In the genomic region with DNA sequence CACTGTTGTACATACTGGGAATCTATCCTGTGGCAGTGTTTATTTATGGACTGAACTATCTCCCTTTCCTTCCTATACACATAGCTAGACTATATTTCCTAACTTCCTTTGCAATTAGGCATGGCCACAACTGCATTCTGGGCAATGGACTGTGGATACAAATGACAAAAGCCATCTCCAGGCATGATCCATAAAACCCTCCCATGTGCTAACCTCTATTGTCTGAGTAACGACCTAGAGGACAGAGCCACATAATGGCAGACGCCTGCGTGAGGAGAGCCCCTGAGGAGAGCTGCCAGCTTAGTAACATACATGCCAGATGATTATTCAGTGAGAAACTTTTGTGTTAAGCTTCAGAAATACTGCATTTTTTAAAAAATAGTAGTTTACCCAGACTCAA, we compare ENCODE assay signal across 27 cellular contexts.
"Had no signal": no experiment of that assay in that cellular context is flagged by ENCODE, and none has a peak within 500 bp of the region (broad histone marks: within the 10 kb centered on the region; RNA-seq: fewer than 3 reads in every experiment).

No MANE protein-coding gene starts in this region.

- DNase-seq: activated CD4-positive, alpha-beta memory T cell treated with anti-CD3 and anti-CD28 coated beads, Interleukin-2, amount 10 ng/mL, durations not matched to agents 7 days and 5 days; activated CD4-positive, alpha-beta T cell treated with anti-CD3 and anti-CD28 coated beads for 36 hours; activated CD4-positive, alpha-beta T cell treated with anti-CD3 and anti-CD28 coated beads, Interleukin-2, amount 50 U/mL, for 1 hour; activated naive CD4-positive, alpha-beta T cell treated with anti-CD3 and anti-CD28 coated beads, Interleukin-2, amount 50 U/mL, for 16 hours; activated naive CD8-positive, alpha-beta T cell treated with anti-CD3 and anti-CD28 coated beads, Interleukin-2, amount 10 ng/mL, durations not matched to agents 7 days and 5 days; activated T-cell treated with anti-CD3 and anti-CD28 coated beads for 4 hours; activated T-cell treated with anti-CD3 and anti-CD28 coated beads, Interleukin-2, amount 50 U/mL, for 72 hours; adrenal gland; anterior cingulate cortex; body of pancreas; Karpas-422; MM.1S; NCI-H1105 treated with DMSO at 0.1 percent for 48 hours; NCI-H1436 treated with DMSO at 0.1 percent for 48 hours; NCI-H1930; NCI-H2107; NCI-H510A treated with DMSO at 0.1 percent for 48 hours; NCI-H774; NK-92 treated with Interleukin-12 subunit alpha and Interleukin-12 subunit beta, amount 100 ng/mL, for 24 hours; Peyer's patch; Right ventricle myocardium superior; SJCRH30; SK-N-SH; T-helper 1 cell had no signal

- H3K9me3 ChIP-seq: adrenal gland, body of pancreas, Peyer's patch, SJCRH30, SK-N-SH had no signal

- H3K27me3 ChIP-seq: adrenal gland, body of pancreas, Peyer's patch, SJCRH30 had no signal

- H3K27ac ChIP-seq: adrenal gland, body of pancreas, Peyer's patch, RWPE1, SJCRH30, VCaP had no signal

- H3K4me1 ChIP-seq: adrenal gland, body of pancreas, Peyer's patch, SJCRH30 had no signal

- H3K36me3 ChIP-seq: adrenal gland, Peyer's patch, SJCRH30 had no signal

- H3K4me3 ChIP-seq: adrenal gland, body of pancreas, K562, Peyer's patch, SJCRH30 had no signal
